ENCODE assay signal across 14 cellular contexts in the genomic region with DNA sequence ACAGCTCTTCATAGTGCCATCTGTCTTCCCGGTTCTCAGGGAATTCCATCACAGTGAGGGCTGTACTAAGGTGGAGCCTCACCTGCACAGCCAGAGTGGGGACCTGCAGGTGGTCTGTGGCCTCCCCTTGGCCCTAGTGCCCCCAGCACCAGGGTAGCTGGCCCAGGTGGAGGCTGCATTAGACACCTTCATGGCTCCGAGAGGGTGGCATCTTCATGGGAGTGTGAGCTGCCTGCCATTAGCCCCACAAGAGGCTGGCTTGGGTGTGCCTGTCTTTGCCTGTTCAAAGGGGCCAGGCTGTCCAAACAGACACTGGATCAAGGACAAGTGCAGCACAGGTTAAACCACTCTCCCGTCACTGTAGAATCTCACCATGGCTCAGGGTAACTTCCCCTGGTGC.
DNase-seq lines count a peak whose midpoint lies in the region; ATAC-seq and TF ChIP-seq lines count a peak whose summit lies in the region.
"Had no signal": no experiment of that assay in that cellular context is flagged by ENCODE, and none has a peak within 500 bp of the region (broad histone marks: within the 10 kb centered on the region; RNA-seq: fewer than 3 reads in every experiment).

No MANE protein-coding gene starts in this region.

- H3K4me1 ChIP-seq in RWPE2 (ENCODE audit: insufficient read depth, poor library complexity, severe bottlenecking) = no peaks in the 10 kb centered on the region
- H3K4me1 ChIP-seq: A549, BE2C had no signal

- ATAC-seq in RWPE2 (ENCODE audit: low read depth) = no peak
- peak; percentile 6 for ATAC-seq in stimulated activated effector memory CD8-positive, alpha-beta T cell treated with anti-CD3 and anti-CD28 coated beads, Interleukin-12 subunit alpha, Interleukin-12 subunit beta, amount 100 ng/mL, for 72 hours
- no peak for ATAC-seq in GM18858 (IDR thresholded peaks at IDR 0.05; ENCODE audit: unreplicated experiment)
- ATAC-seq: A549 had no signal

- H3K27ac Mint-ChIP-seq in glutamatergic neuron (ENCODE audit: unreplicated experiment) = peak overlapping the region; percentile 92
- H3K27ac Mint-ChIP-seq in stimulated activated effector memory CD8-positive, alpha-beta T cell treated with anti-CD3 and anti-CD28 coated beads, Interleukin-12 subunit alpha, Interleukin-12 subunit beta, amount 100 ng/mL, for 72 hours = no peak overlapping the region
- H3K27ac Mint-ChIP-seq: CD4-positive, alpha-beta memory T cell; HFFc6 had no signal

- H3K27ac ChIP-seq in RWPE2 (ENCODE audit: poor library complexity, severe bottlenecking) = no peak overlapping the region
- H3K27ac ChIP-seq: A549, C4-2B had no signal

- no peaks in the 10 kb centered on the region for H3K9me3 ChIP-seq in RWPE2 (ENCODE audit: severe bottlenecking)
- H3K9me3 ChIP-seq: A549, BE2C had no signal

- no peak for TF ChIP-seq CTCF in RWPE2 (IDR thresholded peaks at IDR 0.05; ENCODE audit: poor library complexity, severe bottlenecking)
- TF ChIP-seq CTCF in glutamatergic neuron (IDR thresholded peaks at IDR 0.05; ENCODE audit: partially characterized antibody, unreplicated experiment) = no peak

- H3K36me3 Mint-ChIP-seq in glutamatergic neuron (ENCODE audit: unreplicated experiment) = peaks cover 10% of the 10 kb centered on the region
- no peaks in the 10 kb centered on the region for H3K36me3 Mint-ChIP-seq in stimulated activated effector memory CD8-positive, alpha-beta T cell treated with anti-CD3 and anti-CD28 coated beads, Interleukin-12 subunit alpha, Interleukin-12 subunit beta, amount 100 ng/mL, for 72 hours
- H3K36me3 Mint-ChIP-seq: CD4-positive, alpha-beta memory T cell had no signal

- H3K27me3 Mint-ChIP-seq in glutamatergic neuron (ENCODE audit: unreplicated experiment) = peaks cover 7% of the 10 kb centered on the region

- H3K36me3 ChIP-seq in H7 (replicated peaks; ENCODE audit: control insufficient read depth, insufficient read depth, low read length) = no peaks in the 10 kb centered on the region
- no peaks in the 10 kb centered on the region for H3K36me3 ChIP-seq in RWPE2 (ENCODE audit: low read depth)
- H3K36me3 ChIP-seq: BE2C had no signal

- H3K4me1 Mint-ChIP-seq in glutamatergic neuron (ENCODE audit: low read depth, unreplicated experiment) = peaks cover 22% of the 10 kb centered on the region
- H3K4me1 Mint-ChIP-seq in stimulated activated effector memory CD8-positive, alpha-beta T cell treated with anti-CD3 and anti-CD28 coated beads, Interleukin-12 subunit alpha, Interleukin-12 subunit beta, amount 100 ng/mL, for 72 hours = no peaks in the 10 kb centered on the region
- H3K4me1 Mint-ChIP-seq: CD4-positive, alpha-beta memory T cell had no signal

- H3K27me3 ChIP-seq in H7 (ENCODE audit: control insufficient read depth, insufficient read depth, low read length) (no peaks in the 10 kb centered on the region), RWPE2 (ENCODE audit: insufficient read depth, poor library complexity, severe bottlenecking) (no peaks in the 10 kb centered on the region)
- H3K27me3 ChIP-seq: BE2C had no signal

- H3K4me3 Mint-ChIP-seq in glutamatergic neuron (ENCODE audit: unreplicated experiment) = no peak overlapping the region
- no peak overlapping the region for H3K4me3 Mint-ChIP-seq in stimulated activated effector memory CD8-positive, alpha-beta T cell treated with anti-CD3 and anti-CD28 coated beads, Interleukin-12 subunit alpha, Interleukin-12 subunit beta, amount 100 ng/mL, for 72 hours
- H3K4me3 Mint-ChIP-seq: CD4-positive, alpha-beta memory T cell; HFFc6 had no signal

- DNase-seq in H7 (peak; percentile 39), RWPE2 (ENCODE audit: low spot score) (peak; percentile 34), glutamatergic neuron (no peak), NCI-H510A treated with DMSO at 0.1 percent for 48 hours (lab: John Stamatoyannopoulos, UW) (no peak)
- no peak for DNase-seq in stimulated activated effector memory CD8-positive, alpha-beta T cell treated with anti-CD3 and anti-CD28 coated beads, Interleukin-12 subunit alpha, Interleukin-12 subunit beta, amount 100 ng/mL, for 72 hours (ENCODE audit: low spot score in 2 of 2)
- DNase-seq: BE2C; CD4-positive, alpha-beta memory T cell; DMS79; GOT3; HCEC 1CT; HFFc6 had no signal

- H3K4me3 ChIP-seq in H7 (ENCODE audit: insufficient read depth, low read depth, low read length) = no peak overlapping the region
- no peak overlapping the region for H3K4me3 ChIP-seq in RWPE2 (ENCODE audit: severe bottlenecking)
- H3K4me3 ChIP-seq: A549 had no signal

- H3K9me3 Mint-ChIP-seq in glutamatergic neuron (ENCODE audit: unreplicated experiment) = peaks cover 20% of the 10 kb centered on the region
- no peaks in the 10 kb centered on the region for H3K9me3 Mint-ChIP-seq in stimulated activated effector memory CD8-positive, alpha-beta T cell treated with anti-CD3 and anti-CD28 coated beads, Interleukin-12 subunit alpha, Interleukin-12 subunit beta, amount 100 ng/mL, for 72 hours

Comparison
In these comparisons a context has a peak if more than half of its experiments do, and no peak if none do; other contexts are left out.
1. DNase-seq: peak in H7 (single experiment) and RWPE2 (single experiment); none in glutamatergic neuron (single experiment), stimulated activated effector memory CD8-positive, alpha-beta T cell treated with anti-CD3 and anti-CD28 coated beads, Interleukin-12 subunit alpha, Interleukin-12 subunit beta, amount 100 ng/mL, for 72 hours (0 of 2) and NCI-H510A treated with DMSO at 0.1 percent for 48 hours (single experiment).